In the genomic region with DNA sequence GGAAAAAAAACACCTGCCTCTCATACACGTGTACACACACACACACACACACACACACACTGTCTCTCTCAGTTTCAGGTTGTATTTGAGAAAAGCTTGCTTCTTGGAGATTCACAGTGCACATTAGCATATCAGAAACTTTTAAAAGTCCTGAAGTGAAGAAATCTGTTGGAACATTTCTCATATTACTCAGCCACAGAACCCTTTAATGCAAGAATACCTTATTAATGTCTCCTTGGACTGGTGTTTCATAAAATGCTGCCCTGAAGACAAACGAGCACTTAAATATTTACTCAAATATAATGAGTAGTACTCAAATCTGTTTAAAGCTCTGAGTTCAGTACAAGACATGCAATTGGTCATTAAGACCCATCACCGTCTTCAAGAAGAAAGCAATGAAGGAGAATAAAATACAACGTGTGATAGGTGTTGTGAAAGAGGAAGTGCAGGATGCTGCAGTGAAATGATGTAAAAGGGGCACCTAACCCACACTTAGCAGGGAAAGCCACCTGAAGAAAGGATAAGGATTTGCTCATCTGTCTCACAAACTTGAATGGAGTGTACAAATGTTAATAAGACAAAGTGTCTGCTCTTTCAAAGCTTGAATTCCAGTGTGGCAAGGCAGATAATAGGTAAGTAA, we compare ENCODE assay signal across 23 cellular contexts. TPM values are rescaled to one million over a fixed set of nuclear protein-coding genes. Genes with fewer than 3 reads are reported as not detected.
A peak's percentile ranks its signal among the peaks of the same experiment; 100 is the strongest.
DNase-seq lines count a peak whose midpoint lies in the region; ATAC-seq and TF ChIP-seq lines count a peak whose summit lies in the region.
"Had no signal": no experiment of that assay in that cellular context is flagged by ENCODE, and none has a peak within 500 bp of the region (broad histone marks: within the 10 kb centered on the region; RNA-seq: fewer than 3 reads in every experiment).

No MANE protein-coding gene starts in this region.

- H3K27me3 Mint-ChIP-seq in activated B cell treated with CpG ODN at 0.5 μM for 24 hours, result peaks cover 3% of the 10 kb centered on the region
- H3K27me3 Mint-ChIP-seq in activated T-cell treated with anti-CD3 and anti-CD28 coated beads, Interleukin-2, amount 50 U/mL, for 4 hours (ENCODE audit: low read depth), result no peaks in the 10 kb centered on the region
- H3K27me3 Mint-ChIP-seq: stimulated activated memory B cell treated with anti-CD40 and anti-IgM and Interleukin-4, amounts not matched to agents 10 μg/mL and 1 μg/mL and 100 μg/mL, for 72 hours had no signal

- no peaks in the 10 kb centered on the region for H3K9me3 Mint-ChIP-seq in activated B cell treated with CpG ODN at 0.5 μM for 24 hours
- H3K9me3 Mint-ChIP-seq in activated T-cell treated with anti-CD3 and anti-CD28 coated beads, Interleukin-2, amount 50 U/mL, for 4 hours, result no peaks in the 10 kb centered on the region
- H3K9me3 Mint-ChIP-seq: CD4-positive, alpha-beta memory T cell; central memory CD8-positive, alpha-beta T cell; nephron; stimulated activated memory B cell treated with anti-CD40 and anti-IgM and Interleukin-4, amounts not matched to agents 10 μg/mL and 1 μg/mL and 100 μg/mL, for 72 hours had no signal

- DNase-seq in EH (ENCODE audit: low read depth), result peak; percentile 69
- no peak for DNase-seq in activated B cell treated with CpG ODN at 0.5 μM for 24 hours
- DNase-seq in kidney tubule cell (ENCODE audit: low spot score), result peak; percentile 26
- no peak for DNase-seq in H4 (ENCODE audit: low spot score)
- DNase-seq in activated T-cell treated with anti-CD3 and anti-CD28 coated beads, Interleukin-2, amount 50 U/mL, for 4 hours, result no peak
- no peak for DNase-seq in superior temporal gyrus (ENCODE audit: extremely low spot score)
- DNase-seq: activated CD4-positive, alpha-beta T cell treated with anti-CD3 and anti-CD28 coated beads, Interleukin-2, amount 50 U/mL, for 48 hours; amygdala; CD4-positive, alpha-beta memory T cell; DND-41; effector CD4-positive, alpha-beta T cell; left cardiac atrium; midbrain; NCI-H146; NCI-H2171 treated with DMSO at 0.1 percent for 48 hours; NCI-H526 treated with DMSO at 0.1 percent for 48 hours; stimulated activated CD4-positive, alpha-beta T cell treated with anti-CD3 and anti-CD28 coated beads, Interleukin-1b, Interleukin-23, amount 100 ng/mL, for 48 hours; thyroid gland had no signal

- POLR2A ChIA-PET in activated B cell treated with CpG ODN at 0.5 μM for 24 hours (lab: Charles Lee), result interaction anchor here (0.7 kb wide), 1 partner anchor 53 kb away, joined by 3 read pairs; no protein-coding TSS in a partner anchor

- CTCF ChIA-PET in activated B cell treated with CpG ODN at 0.5 μM for 24 hours (lab: Charles Lee), result no interaction called here

- H3K4me1 Mint-ChIP-seq in activated B cell treated with CpG ODN at 0.5 μM for 24 hours, result peaks cover 12% of the 10 kb centered on the region
- H3K4me1 Mint-ChIP-seq in activated T-cell treated with anti-CD3 and anti-CD28 coated beads, Interleukin-2, amount 50 U/mL, for 4 hours (ENCODE audit: low read depth), result no peaks in the 10 kb centered on the region
- H3K4me1 Mint-ChIP-seq: central memory CD8-positive, alpha-beta T cell had no signal

- no peak overlapping the region for H3K27ac Mint-ChIP-seq in activated B cell treated with CpG ODN at 0.5 μM for 24 hours
- H3K27ac Mint-ChIP-seq: CD4-positive, alpha-beta memory T cell; nephron; stimulated activated memory B cell treated with anti-CD40 and anti-IgM and Interleukin-4, amounts not matched to agents 10 μg/mL and 1 μg/mL and 100 μg/mL, for 72 hours had no signal

- ATAC-seq in HG02885 (IDR thresholded peaks at IDR 0.05; ENCODE audit: poor library complexity, unreplicated experiment) (peak; percentile 36), activated B cell treated with CpG ODN at 0.5 μM for 24 hours (ENCODE audit: low read depth) (peak; percentile 47)
- ATAC-seq in activated T-cell treated with anti-CD3 and anti-CD28 coated beads, Interleukin-2, amount 50 U/mL, for 4 hours, result no peak
- ATAC-seq: HCT116; left cardiac atrium; stimulated activated memory B cell treated with anti-CD40 and anti-IgM and Interleukin-4, amounts not matched to agents 10 μg/mL and 1 μg/mL and 100 μg/mL, for 72 hours had no signal

- no peaks in the 10 kb centered on the region for H3K36me3 Mint-ChIP-seq in activated B cell treated with CpG ODN at 0.5 μM for 24 hours (ENCODE audit: low read depth)
- H3K36me3 Mint-ChIP-seq in activated T-cell treated with anti-CD3 and anti-CD28 coated beads, Interleukin-2, amount 50 U/mL, for 4 hours (ENCODE audit: insufficient read depth), result no peaks in the 10 kb centered on the region
- H3K36me3 Mint-ChIP-seq: CD4-positive, alpha-beta memory T cell; stimulated activated memory B cell treated with anti-CD40 and anti-IgM and Interleukin-4, amounts not matched to agents 10 μg/mL and 1 μg/mL and 100 μg/mL, for 72 hours had no signal

- TF ChIP-seq CTCF in activated B cell treated with CpG ODN at 0.5 μM for 24 hours (IDR thresholded peaks at IDR 0.05), result no peak

- intact Hi-C loops in activated B cell treated with CpG ODN at 0.5 μM for 24 hours (cut with micrococcal nuclease), result no loop called here

- no peak overlapping the region for H3K4me3 Mint-ChIP-seq in activated B cell treated with CpG ODN at 0.5 μM for 24 hours
- no peak overlapping the region for H3K4me3 Mint-ChIP-seq in activated T-cell treated with anti-CD3 and anti-CD28 coated beads, Interleukin-2, amount 50 U/mL, for 4 hours
- H3K4me3 Mint-ChIP-seq: CD4-positive, alpha-beta memory T cell; central memory CD8-positive, alpha-beta T cell; nephron; stimulated activated memory B cell treated with anti-CD40 and anti-IgM and Interleukin-4, amounts not matched to agents 10 μg/mL and 1 μg/mL and 100 μg/mL, for 72 hours had no signal

RNA-seq across cellular contexts. Expression of gene DCLK2, which starts 57.0 kb away (rescaled TPM):
- total RNA-seq in activated B cell treated with CpG ODN at 0.5 μM for 24 hours, result 3.4 and 3.5 TPM in 2 replicates
- total RNA-seq in H4 (2014; rRNA removed; shearing (Covaris generic)), result 4.5 and 6.5 TPM in 2 replicates
- total RNA-seq in activated T-cell treated with anti-CD3 and anti-CD28 coated beads, Interleukin-2, amount 50 U/mL, for 4 hours, result under 1 TPM in 1 of 3 donors, not detected in 2; 0.08 TPM
- total RNA-seq: CD4-positive, alpha-beta memory T cell had no signal

Comparison
In these comparisons a context has a peak if more than half of its experiments do, and no peak if none do; other contexts are left out.
1. DNase-seq: peak in EH (single experiment) and kidney tubule cell (single experiment); none in activated B cell treated with CpG ODN at 0.5 μM for 24 hours (single experiment), H4 (single experiment), activated T-cell treated with anti-CD3 and anti-CD28 coated beads, Interleukin-2, amount 50 U/mL, for 4 hours (single experiment) and superior temporal gyrus (single experiment).
2. ATAC-seq: peak in HG02885 (single experiment) and activated B cell treated with CpG ODN at 0.5 μM for 24 hours (single experiment); none in activated T-cell treated with anti-CD3 and anti-CD28 coated beads, Interleukin-2, amount 50 U/mL, for 4 hours (0 of 2).